Comparison of ENCODE assay signal across 9 cellular contexts in genomic region chr22:46262449-46263207, GRCh38. TPM values are rescaled to one million over a fixed set of nuclear protein-coding genes. Genes with fewer than 3 reads are reported as not detected.
DNase-seq lines count a peak whose midpoint lies in the region; ATAC-seq, FAIRE-seq and TF ChIP-seq lines count a peak whose summit lies in the region.
"Had no signal": no experiment of that assay in that cellular context is flagged by ENCODE, and none has a peak within 500 bp of the region (broad histone marks: within the 10 kb centered on the region; RNA-seq: fewer than 3 reads in every experiment).

No MANE protein-coding gene starts in this region.

- no peak overlapping the region for H3K4me2 ChIP-seq in MM.1S (ENCODE audit: low read depth, low read length)

- H3K4me1 ChIP-seq in left lung (peaks cover 0 to 30% of the 10 kb centered on the region in 2 donors), tibial artery (peaks cover 0 to 18% (median 6%) of the 10 kb centered on the region in 4 donors), MM.1S (ENCODE audit: low read length) (no peaks in the 10 kb centered on the region; the same call in 1 of the 2 replicates)

- peaks cover 6% of the 10 kb centered on the region for H3K36me3 Mint-ChIP-seq in effector memory CD8-positive, alpha-beta T cell (ENCODE audit: insufficient read depth)

- no peak overlapping the region for H3K27ac ChIP-seq in left lung
- H3K27ac ChIP-seq in tibial artery, result no peak overlapping the region
- H3K27ac ChIP-seq in MM.1S (ENCODE audit: low read length), result no peak overlapping the region
- H3K27ac ChIP-seq: C4-2B had no signal

- no peak overlapping the region for H2AFZ ChIP-seq in MM.1S (ENCODE audit: low read length)

- H3K4me1 Mint-ChIP-seq in effector memory CD8-positive, alpha-beta T cell (ENCODE audit: low read depth in 2 of 2), result peaks cover 11 to 17% of the 10 kb centered on the region in 2 donors

- intact Hi-C loops in left lung (cut with DNase I) (no loop called here), tibial artery (cut with DNase I; ENCODE audit: low total_unique reads) (no loop called here)

- peaks cover 0 to 25% of the 10 kb centered on the region in 2 donors for H3K27me3 ChIP-seq in left lung
- peaks cover 0 to 19% of the 10 kb centered on the region in 2 donors for H3K27me3 ChIP-seq in tibial artery
- peaks cover 38% of the 10 kb centered on the region for H3K27me3 ChIP-seq in MM.1S (replicated peaks; ENCODE audit: insufficient read depth, low read length)

- H3K9me3 ChIP-seq in left lung (no peaks in the 10 kb centered on the region), tibial artery (peaks cover 0 to 10% (median 0%) of the 10 kb centered on the region in 3 donors), MM.1S (replicated peaks; ENCODE audit: insufficient read depth, low read length) (no peaks in the 10 kb centered on the region)

- H3K4me3 ChIP-seq in left lung, result peak overlapping the region in 1 of 2 donors; percentile 23
- peak overlapping the region; percentile 39 to 45 for H3K4me3 ChIP-seq in tibial artery
- H3K4me3 ChIP-seq in MM.1S (ENCODE audit: low read length), result no peak overlapping the region

- H3K27ac Mint-ChIP-seq in effector memory CD8-positive, alpha-beta T cell, result no peak overlapping the region

- H3K27me3 Mint-ChIP-seq in effector memory CD8-positive, alpha-beta T cell, result peaks cover 35 to 58% of the 10 kb centered on the region in 2 donors

- H3F3A ChIP-seq in MM.1S (ENCODE audit: insufficient read depth, low read length), result no peaks in the 10 kb centered on the region

- H3K9me2 ChIP-seq in MM.1S (replicated peaks; ENCODE audit: insufficient read depth, low read length), result no peaks in the 10 kb centered on the region

- no peak for DNase-seq in activated CD4-positive, CD25-positive, alpha-beta regulatory T cell (lab: John Stamatoyannopoulos, UW)
- DNase-seq in effector memory CD8-positive, alpha-beta T cell, result peak in 2 of 3 experiments; percentile 41 to 42
- DNase-seq in left lung (peak; percentile 79 to 94), tibial artery (peak; percentile 64 to 82), MM.1S (no peak), D721Med (ENCODE audit: insufficient read length, low spot score) (no peak)

- peak; percentile 12 to 50 for TF ChIP-seq CTCF in left lung (IDR thresholded peaks at IDR 0.05)
- TF ChIP-seq CTCF in tibial artery (IDR thresholded peaks at IDR 0.05), result no peak
- no peak for TF ChIP-seq CTCF in MM.1S (IDR thresholded peaks at IDR 0.05; ENCODE audit: low read length)
- TF ChIP-seq CTCF in D721Med (IDR thresholded peaks at IDR 0.05; ENCODE audit: insufficient read depth, missing control alignments), result no peak

- peak; percentile 28 to 48 for ATAC-seq in activated CD4-positive, CD25-positive, alpha-beta regulatory T cell treated with anti-CD3 and anti-CD28 coated beads, Interleukin-2, amount 50 U/mL, for 24 hours
- ATAC-seq in effector memory CD8-positive, alpha-beta T cell (replicated peaks), result peak; percentile 83
- ATAC-seq in left lung (peak; percentile 77), GM18511 (IDR thresholded peaks at IDR 0.05; ENCODE audit: unreplicated experiment) (no peak)

- H3K36me3 ChIP-seq in left lung (no peaks in the 10 kb centered on the region), tibial artery (no peaks in the 10 kb centered on the region), MM.1S (replicated peaks; ENCODE audit: insufficient read depth, low read length) (no peaks in the 10 kb centered on the region)

- H3K79me2 ChIP-seq in MM.1S (ENCODE audit: low read length), result no peaks in the 10 kb centered on the region

- peak overlapping the region; percentile 37 to 55 for H3K4me3 Mint-ChIP-seq in effector memory CD8-positive, alpha-beta T cell

- no peaks in the 10 kb centered on the region for H3K9me3 Mint-ChIP-seq in effector memory CD8-positive, alpha-beta T cell

- H3K9ac ChIP-seq in MM.1S (ENCODE audit: low read length), result no peak overlapping the region

- no peak for FAIRE-seq in D721Med (lab: Jason Lieb, UNC)

- no peaks in the 10 kb centered on the region for H4K20me1 ChIP-seq in MM.1S (ENCODE audit: insufficient read depth, low read length)

RNA-seq across cellular contexts. Expression of gene PKDREJ, which starts 0.5 kb away (rescaled TPM):
- under 1 TPM in 1 of 2 donors, not detected in 1; 0.05 TPM for total RNA-seq in left lung

RNA-seq across cellular contexts. Expression of gene TTC38, which starts 5.2 kb away (rescaled TPM):
- 10 to 100 TPM; 26.8 to 30.8 TPM for total RNA-seq in left lung

RNA-seq across cellular contexts. Expression of gene CDPF1, which starts 12.5 kb away (rescaled TPM):
- 1 to 10 TPM; 7.7 to 8.6 TPM for total RNA-seq in left lung

RNA-seq across cellular contexts. Expression of gene GTSE1, which starts 34.0 kb away (rescaled TPM):
- 1 to 10 TPM; 1.5 to 6.4 TPM for total RNA-seq in left lung

Comparison
In these comparisons a context has a peak if more than half of its experiments do, and no peak if none do; other contexts are left out.
1. DNase-seq: peak in effector memory CD8-positive, alpha-beta T cell (2 of 3), left lung (2 of 2) and tibial artery (2 of 2); none in activated CD4-positive, CD25-positive, alpha-beta regulatory T cell (0 of 4), MM.1S (single experiment) and D721Med (single experiment).
2. CTCF ChIP-seq: peak in left lung (2 of 2); none in tibial artery (0 of 2), MM.1S (single experiment) and D721Med (single experiment).